Comparison of ENCODE assay signal across 26 cellular contexts in genomic region chr3:42658091-42658770, GRCh38. TPM values are rescaled to one million over a fixed set of nuclear protein-coding genes. Genes with fewer than 3 reads are reported as not detected.
A peak's percentile ranks its signal among the peaks of the same experiment; 100 is the strongest.
DNase-seq lines count a peak whose midpoint lies in the region; ATAC-seq and FAIRE-seq lines count a peak whose summit lies in the region.
"Had no signal": no experiment of that assay in that cellular context is flagged by ENCODE, and none has a peak within 500 bp of the region (broad histone marks: within the 10 kb centered on the region; RNA-seq: fewer than 3 reads in every experiment).

No MANE protein-coding gene starts in this region.

- H3K9me3 ChIP-seq in right cardiac atrium (ENCODE audit: control insufficient read depth, low read length) = no peaks in the 10 kb centered on the region
- no peaks in the 10 kb centered on the region for H3K9me3 ChIP-seq in small intestine (ENCODE audit: control insufficient read depth, low read depth)
- H3K9me3 ChIP-seq: A549 had no signal

- intact Hi-C loops in activated CD4-positive, alpha-beta T cell treated with anti-CD3 and anti-CD28 coated beads, Interleukin-2, amount 10 ng/mL, durations not matched to agents 24 days and 14 days (cut with micrococcal nuclease) = no loop called here
- intact Hi-C loops in right cardiac atrium (cut with DNase I) = loop anchor here in 3 of 4 donors (5.0 to 10.0 kb wide), 3 partner anchors 53 to 87 kb away; partner anchors contain the start of gene NKTR (in 2 of the 3)

- no peaks in the 10 kb centered on the region for H3K9me3 Mint-ChIP-seq in activated CD4-positive, alpha-beta T cell treated with anti-CD3 and anti-CD28 coated beads, Interleukin-2, amount 10 ng/mL, durations not matched to agents 7 days and 5 days
- no peaks in the 10 kb centered on the region for H3K9me3 Mint-ChIP-seq in activated CD4-positive, alpha-beta T cell treated with anti-CD3 and anti-CD28 coated beads, Interleukin-2, amount 10 ng/mL, durations not matched to agents 24 days and 14 days
- H3K9me3 Mint-ChIP-seq in stimulated activated effector memory CD8-positive, alpha-beta T cell treated with anti-CD3 and anti-CD28 coated beads, Interleukin-12 subunit alpha, Interleukin-12 subunit beta, amount 100 ng/mL, for 72 hours = no peaks in the 10 kb centered on the region

- peaks cover 2% of the 10 kb centered on the region for H3K27me3 Mint-ChIP-seq in activated CD4-positive, alpha-beta T cell treated with anti-CD3 and anti-CD28 coated beads, Interleukin-2, amount 10 ng/mL, durations not matched to agents 7 days and 5 days
- H3K27me3 Mint-ChIP-seq in activated CD4-positive, alpha-beta T cell treated with anti-CD3 and anti-CD28 coated beads, Interleukin-2, amount 10 ng/mL, durations not matched to agents 24 days and 14 days = peaks cover 5% of the 10 kb centered on the region

- CTCF ChIA-PET in activated CD4-positive, alpha-beta T cell treated with anti-CD3 and anti-CD28 coated beads, Interleukin-2, amount 10 ng/mL, durations not matched to agents 7 days and 5 days (lab: Charles Lee) = interaction anchor here (2.8 kb wide), 1 partner anchor 10 kb away, joined by 6 read pairs; no protein-coding TSS in a partner anchor

- no peak for ATAC-seq in right cardiac atrium
- ATAC-seq in stimulated activated effector memory CD8-positive, alpha-beta T cell treated with anti-CD3 and anti-CD28 coated beads, Interleukin-12 subunit alpha, Interleukin-12 subunit beta, amount 100 ng/mL, for 72 hours = no peak
- ATAC-seq in GM18519 (IDR thresholded peaks at IDR 0.05; ENCODE audit: low FRiP score, unreplicated experiment) = no peak
- ATAC-seq: A549; activated CD4-positive, CD25-positive, alpha-beta regulatory T cell treated with anti-CD3 and anti-CD28 coated beads, Interleukin-2, amount 50 U/mL, for 24 hours; activated CD8-positive, alpha-beta memory T cell treated with anti-CD3 and anti-CD28 coated beads, Interleukin-2, amount 10 ng/mL, durations not matched to agents 7 days and 5 days had no signal

- POLR2A ChIA-PET in activated CD4-positive, alpha-beta T cell treated with anti-CD3 and anti-CD28 coated beads, Interleukin-2, amount 10 ng/mL, durations not matched to agents 7 days and 5 days (lab: Charles Lee) = no interaction called here

- no peaks in the 10 kb centered on the region for H3K36me3 Mint-ChIP-seq in activated CD4-positive, alpha-beta T cell treated with anti-CD3 and anti-CD28 coated beads, Interleukin-2, amount 10 ng/mL, durations not matched to agents 7 days and 5 days (ENCODE audit: low read depth)
- no peaks in the 10 kb centered on the region for H3K36me3 Mint-ChIP-seq in activated CD4-positive, alpha-beta T cell treated with anti-CD3 and anti-CD28 coated beads, Interleukin-2, amount 10 ng/mL, durations not matched to agents 24 days and 14 days (ENCODE audit: low read depth)
- H3K36me3 Mint-ChIP-seq in stimulated activated effector memory CD8-positive, alpha-beta T cell treated with anti-CD3 and anti-CD28 coated beads, Interleukin-12 subunit alpha, Interleukin-12 subunit beta, amount 100 ng/mL, for 72 hours = no peaks in the 10 kb centered on the region
- H3K36me3 Mint-ChIP-seq: activated CD8-positive, alpha-beta memory T cell treated with anti-CD3 and anti-CD28 coated beads, Interleukin-2, amount 10 ng/mL, durations not matched to agents 7 days and 5 days had no signal

- H3K27ac Mint-ChIP-seq in activated CD4-positive, alpha-beta T cell treated with anti-CD3 and anti-CD28 coated beads, Interleukin-2, amount 10 ng/mL, durations not matched to agents 7 days and 5 days = peak overlapping the region; percentile 38
- H3K27ac Mint-ChIP-seq in activated CD4-positive, alpha-beta T cell treated with anti-CD3 and anti-CD28 coated beads, Interleukin-2, amount 10 ng/mL, durations not matched to agents 24 days and 14 days = no peak overlapping the region
- H3K27ac Mint-ChIP-seq in stimulated activated effector memory CD8-positive, alpha-beta T cell treated with anti-CD3 and anti-CD28 coated beads, Interleukin-12 subunit alpha, Interleukin-12 subunit beta, amount 100 ng/mL, for 72 hours = peak overlapping the region; percentile 83
- H3K27ac Mint-ChIP-seq: activated CD8-positive, alpha-beta memory T cell treated with anti-CD3 and anti-CD28 coated beads, Interleukin-2, amount 10 ng/mL, durations not matched to agents 7 days and 5 days had no signal

- no peaks in the 10 kb centered on the region for H3K36me3 ChIP-seq in small intestine (ENCODE audit: control insufficient read depth in 2 of 2, insufficient read depth in 2 of 2, low read length in 2 of 2)

- H3K27me3 ChIP-seq in right cardiac atrium (ENCODE audit: control insufficient read depth, insufficient read depth) (no peaks in the 10 kb centered on the region), small intestine (ENCODE audit: control insufficient read depth in 2 of 2, insufficient read depth in 2 of 2, low read length in 2 of 2) (no peaks in the 10 kb centered on the region)

- H3K4me3 ChIP-seq in right cardiac atrium (ENCODE audit: low read length) = no peak overlapping the region
- no peak overlapping the region for H3K4me3 ChIP-seq in small intestine (ENCODE audit: low read depth in 1 of 2, low read length in 2 of 2)
- H3K4me3 ChIP-seq: A549 had no signal

- H3K4me3 Mint-ChIP-seq in activated CD4-positive, alpha-beta T cell treated with anti-CD3 and anti-CD28 coated beads, Interleukin-2, amount 10 ng/mL, durations not matched to agents 7 days and 5 days = no peak overlapping the region
- no peak overlapping the region for H3K4me3 Mint-ChIP-seq in activated CD4-positive, alpha-beta T cell treated with anti-CD3 and anti-CD28 coated beads, Interleukin-2, amount 10 ng/mL, durations not matched to agents 24 days and 14 days
- H3K4me3 Mint-ChIP-seq in stimulated activated effector memory CD8-positive, alpha-beta T cell treated with anti-CD3 and anti-CD28 coated beads, Interleukin-12 subunit alpha, Interleukin-12 subunit beta, amount 100 ng/mL, for 72 hours = no peak overlapping the region
- H3K4me3 Mint-ChIP-seq: activated CD8-positive, alpha-beta memory T cell treated with anti-CD3 and anti-CD28 coated beads, Interleukin-2, amount 10 ng/mL, durations not matched to agents 7 days and 5 days had no signal

- no peak for FAIRE-seq in small intestine (lab: Jason Lieb, UNC)
- FAIRE-seq: A549, colon, endometrium had no signal

- peak overlapping the region; percentile 74 for H3K27ac ChIP-seq in angular gyrus (ENCODE audit: low read depth, low read length)
- peak overlapping the region; percentile 7 for H3K27ac ChIP-seq in right cardiac atrium (ENCODE audit: low read length)
- H3K27ac ChIP-seq in small intestine (ENCODE audit: low read depth in 1 of 2, low read length in 1 of 2) = no peak overlapping the region
- H3K27ac ChIP-seq: A549 had no signal

- WGBS in right cardiac atrium = 79% methylated on average over 34 of the region's 34 CpGs
- WGBS in small intestine, 3 donors = 88 to 92% (median 91%) methylated on average over 34 of the region's 34 CpGs

- peaks cover 6% of the 10 kb centered on the region for H3K4me1 Mint-ChIP-seq in activated CD4-positive, alpha-beta T cell treated with anti-CD3 and anti-CD28 coated beads, Interleukin-2, amount 10 ng/mL, durations not matched to agents 7 days and 5 days
- peaks cover 6% of the 10 kb centered on the region for H3K4me1 Mint-ChIP-seq in activated CD4-positive, alpha-beta T cell treated with anti-CD3 and anti-CD28 coated beads, Interleukin-2, amount 10 ng/mL, durations not matched to agents 24 days and 14 days
- peaks cover 26% of the 10 kb centered on the region for H3K4me1 Mint-ChIP-seq in stimulated activated effector memory CD8-positive, alpha-beta T cell treated with anti-CD3 and anti-CD28 coated beads, Interleukin-12 subunit alpha, Interleukin-12 subunit beta, amount 100 ng/mL, for 72 hours

- peaks cover 3% of the 10 kb centered on the region for H3K4me1 ChIP-seq in right cardiac atrium (ENCODE audit: control insufficient read depth, insufficient read depth, low read length)
- peaks cover under 1 to 2% of the 10 kb centered on the region in 2 donors for H3K4me1 ChIP-seq in small intestine (ENCODE audit: control insufficient read depth in 2 of 2, insufficient read depth in 1 of 2, low read depth in 1 of 2, low read length in 1 of 2)

- DNase-seq in activated CD4-positive, alpha-beta T cell treated with anti-CD3 and anti-CD28 coated beads, Interleukin-2, amount 10 ng/mL, durations not matched to agents 7 days and 5 days = no peak
- DNase-seq in activated CD4-positive, alpha-beta T cell treated with anti-CD3 and anti-CD28 coated beads, Interleukin-2, amount 10 ng/mL, durations not matched to agents 24 days and 14 days = no peak
- DNase-seq in right cardiac atrium = peak in 2 of 3 donors; percentile 62 to 64
- no peak for DNase-seq in stimulated activated effector memory CD8-positive, alpha-beta T cell treated with anti-CD3 and anti-CD28 coated beads, Interleukin-12 subunit alpha, Interleukin-12 subunit beta, amount 100 ng/mL, for 72 hours (ENCODE audit: low spot score in 2 of 2)
- no peak for DNase-seq in OCI-M2 (lab: John Stamatoyannopoulos, UW; ENCODE audit: unreplicated experiment)
- no peak for DNase-seq in small intestine
- DNase-seq: activated CD8-positive, alpha-beta memory T cell treated with anti-CD3 and anti-CD28 coated beads, Interleukin-2, amount 10 ng/mL, durations not matched to agents 7 days and 5 days; activated gamma-delta T cell treated with Interleukin-2 at 50 U/mL for 16 hours; kidney glomerular epithelial cell; NCI-H2029; NCI-H524; stimulated activated CD4-positive, alpha-beta T cell treated with anti-CD3 and anti-CD28 coated beads, Interleukin-15, amount 100 ng/mL, for 24 hours; stimulated activated naive CD4-positive, alpha-beta T cell; T-helper 9 cell; trophoblast cell had no signal

RNA-seq across cellular contexts. Expression of gene ZBTB47, which starts 4.7 kb away (rescaled TPM):
- total RNA-seq in activated CD4-positive, alpha-beta T cell treated with anti-CD3 and anti-CD28 coated beads, Interleukin-2, amount 10 ng/mL, durations not matched to agents 7 days and 5 days = under 1 TPM; 0.21 to 0.22 TPM
- total RNA-seq in activated CD4-positive, alpha-beta T cell treated with anti-CD3 and anti-CD28 coated beads, Interleukin-2, amount 10 ng/mL, durations not matched to agents 24 days and 14 days = 1.0 and 1.1 TPM in 2 replicates
- 100 to 1,000 TPM; 100 to 141 (median 118) TPM for total RNA-seq in right cardiac atrium
- polyA plus RNA-seq in right cardiac atrium (99.5 TPM), small intestine (10 to 100 TPM in 1 of 3 donors, 1 to 10 TPM in 1, under 1 TPM in 1; 0.89 to 11.4 (median 5.9) TPM)

RNA-seq across cellular contexts. Expression of gene KLHL40, which starts 27.1 kb away (rescaled TPM):
- not detected for total RNA-seq in activated CD4-positive, alpha-beta T cell treated with anti-CD3 and anti-CD28 coated beads, Interleukin-2, amount 10 ng/mL, durations not matched to agents 7 days and 5 days
- total RNA-seq in activated CD4-positive, alpha-beta T cell treated with anti-CD3 and anti-CD28 coated beads, Interleukin-2, amount 10 ng/mL, durations not matched to agents 24 days and 14 days = not detected in 2 replicates
- 1 to 10 TPM in 1 of 4 donors, under 1 TPM in 3; 0.09 to 1.6 (median 0.40) TPM for total RNA-seq in right cardiac atrium
- 0.29 TPM for polyA plus RNA-seq in right cardiac atrium
- polyA plus RNA-seq in small intestine = 1 to 10 TPM in 1 of 3 donors, under 1 TPM in 2; 0.01 to 1.1 (median 0.81) TPM
- total RNA-seq: activated CD8-positive, alpha-beta memory T cell treated with anti-CD3 and anti-CD28 coated beads, Interleukin-2, amount 10 ng/mL, durations not matched to agents 7 days and 5 days; aorta; OCI-LY7; renal cortical epithelial cell; SK-MEL-5 had no signal
- polyA plus RNA-seq: A549, neural cell had no signal

RNA-seq across cellular contexts. Expression of gene HHATL, which starts 44.4 kb away (rescaled TPM):
- total RNA-seq in activated CD4-positive, alpha-beta T cell treated with anti-CD3 and anti-CD28 coated beads, Interleukin-2, amount 10 ng/mL, durations not matched to agents 7 days and 5 days = not detected
- not detected in 2 replicates for total RNA-seq in activated CD4-positive, alpha-beta T cell treated with anti-CD3 and anti-CD28 coated beads, Interleukin-2, amount 10 ng/mL, durations not matched to agents 24 days and 14 days
- 100 to 1,000 TPM; 480 to 768 (median 570) TPM for total RNA-seq in right cardiac atrium
- polyA plus RNA-seq in right cardiac atrium = 622 TPM
- 1 to 10 TPM in 2 of 3 donors, under 1 TPM in 1; 0.15 to 5.4 (median 2.2) TPM for polyA plus RNA-seq in small intestine
- total RNA-seq: activated CD8-positive, alpha-beta memory T cell treated with anti-CD3 and anti-CD28 coated beads, Interleukin-2, amount 10 ng/mL, durations not matched to agents 7 days and 5 days; aorta; OCI-LY7; renal cortical epithelial cell; SK-MEL-5 had no signal
- polyA plus RNA-seq: A549, neural cell had no signal

RNA-seq across cellular contexts. Expression of gene NKTR, which starts 57.7 kb away (rescaled TPM):
- total RNA-seq in activated CD4-positive, alpha-beta T cell treated with anti-CD3 and anti-CD28 coated beads, Interleukin-2, amount 10 ng/mL, durations not matched to agents 7 days and 5 days = 100 to 1,000 TPM in 1 of 2 experiments, 10 to 100 TPM in 1; 96.4 to 106 TPM
- 79.5 and 80.9 TPM in 2 replicates for total RNA-seq in activated CD4-positive, alpha-beta T cell treated with anti-CD3 and anti-CD28 coated beads, Interleukin-2, amount 10 ng/mL, durations not matched to agents 24 days and 14 days
- 10 to 100 TPM; 27.7 to 35.8 (median 29.5) TPM for total RNA-seq in right cardiac atrium
- polyA plus RNA-seq in right cardiac atrium (22.6 TPM), small intestine (10 to 100 TPM; 11.3 to 25.0 (median 11.5) TPM)

Comparison
In these comparisons a context has a peak if more than half of its experiments do, and no peak if none do; other contexts are left out.
1. DNase-seq: peak in right cardiac atrium (2 of 3); none in activated CD4-positive, alpha-beta T cell treated with anti-CD3 and anti-CD28 coated beads, Interleukin-2, amount 10 ng/mL, durations not matched to agents 7 days and 5 days (single experiment), activated CD4-positive, alpha-beta T cell treated with anti-CD3 and anti-CD28 coated beads, Interleukin-2, amount 10 ng/mL, durations not matched to agents 24 days and 14 days (single experiment), stimulated activated effector memory CD8-positive, alpha-beta T cell treated with anti-CD3 and anti-CD28 coated beads, Interleukin-12 subunit alpha, Interleukin-12 subunit beta, amount 100 ng/mL, for 72 hours (0 of 2), OCI-M2 (single experiment) and small intestine (single experiment).
2. H3K27ac ChIP-seq: peak in angular gyrus (single experiment) and right cardiac atrium (single experiment); none in small intestine (0 of 2).
3. RNA of gene ZBTB47, which starts 4.7 kb away (total RNA-seq): 100 to 141 TPM in right cardiac atrium; 1.0 to 1.1 TPM in activated CD4-positive, alpha-beta T cell treated with anti-CD3 and anti-CD28 coated beads, Interleukin-2, amount 10 ng/mL, durations not matched to agents 24 days and 14 days and 0.21 to 0.22 TPM in activated CD4-positive, alpha-beta T cell treated with anti-CD3 and anti-CD28 coated beads, Interleukin-2, amount 10 ng/mL, durations not matched to agents 7 days and 5 days; every median in the first group is over 10 times any median in the second.
4. RNA of gene HHATL, which starts 44.4 kb away (total RNA-seq): 480 to 768 TPM in right cardiac atrium; not detected in activated CD4-positive, alpha-beta T cell treated with anti-CD3 and anti-CD28 coated beads, Interleukin-2, amount 10 ng/mL, durations not matched to agents 7 days and 5 days and not detected in activated CD4-positive, alpha-beta T cell treated with anti-CD3 and anti-CD28 coated beads, Interleukin-2, amount 10 ng/mL, durations not matched to agents 24 days and 14 days; every median in the first group is over 100 times any median in the second.